Comparison of ENCODE assay signal across 23 cellular contexts in the genomic region with DNA sequence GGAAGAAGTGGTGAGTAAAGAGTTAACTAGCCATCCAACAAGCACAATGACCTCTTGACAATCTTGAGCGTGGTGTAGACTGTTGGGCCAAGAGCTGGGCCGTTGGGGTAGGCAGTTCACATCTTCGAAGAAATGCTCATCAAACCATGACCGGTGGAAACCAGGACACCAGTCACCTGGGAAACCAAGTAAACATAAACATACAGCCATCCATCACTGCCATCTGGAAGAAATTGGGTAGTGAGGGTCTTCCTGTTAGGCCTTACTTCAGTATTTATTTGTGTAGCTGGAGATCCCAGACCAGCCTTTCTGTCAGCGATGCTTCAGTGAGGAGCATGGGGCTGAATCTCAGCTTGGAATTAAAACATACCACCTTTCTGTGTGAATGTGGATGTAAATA.
"Had no signal": no experiment of that assay in that cellular context is flagged by ENCODE, and none has a peak within 500 bp of the region (broad histone marks: within the 10 kb centered on the region; RNA-seq: fewer than 3 reads in every experiment).

No MANE protein-coding gene starts in this region.

- H3K9me3 ChIP-seq: gastrocnemius medialis, prostate gland, sigmoid colon, stomach, thyroid gland, vagina had no signal

- H3K4me3 ChIP-seq: gastrocnemius medialis, left lung, prostate gland, sigmoid colon, stomach, thyroid gland, vagina had no signal

- ATAC-seq: esophagus mucosa; gastrocnemius medialis; left lung; naive thymus-derived CD4-positive, alpha-beta T cell; right cardiac atrium; stimulated activated effector memory CD8-positive, alpha-beta T cell treated with anti-CD3 and anti-CD28 coated beads, Interleukin-12 subunit alpha, Interleukin-12 subunit beta, amount 100 ng/mL, for 72 hours had no signal

- H3K27me3 ChIP-seq: gastrocnemius medialis, left lung, sigmoid colon, stomach, thyroid gland, vagina had no signal

- FAIRE-seq: keratinocyte had no signal

- H3K36me3 ChIP-seq: gastrocnemius medialis, left lung, prostate gland, sigmoid colon, stomach, thyroid gland, vagina had no signal

- H3K4me1 ChIP-seq: gastrocnemius medialis, left lung, prostate gland, sigmoid colon, stomach, thyroid gland, vagina had no signal

- DNase-seq: effector CD8-positive, alpha-beta T cell; endodermal cell; gastrocnemius medialis; head of caudate nucleus; left lung; mesenchymal stem cell; midbrain; naive thymus-derived CD4-positive, alpha-beta T cell; nucleus accumbens; right cardiac atrium; sigmoid colon; stimulated activated CD4-positive, alpha-beta T cell treated with anti-CD3 and anti-CD28 coated beads, Interleukin-2, amount 100 ng/mL, for 24 hours; stimulated activated CD4-positive, alpha-beta T cell treated with anti-CD3 and anti-CD28 coated beads, Interleukin-4, amount 100 ng/mL, for 24 hours; stimulated activated naive CD4-positive, alpha-beta T cell treated with Interleukin-2 at 50 U/mL for 16 hours; stomach; thyroid gland; trophoblast cell had no signal

- H3K27ac ChIP-seq: epithelial cell of prostate, gastrocnemius medialis, left lung, prostate gland, sigmoid colon, stomach, thyroid gland, vagina had no signal
